9 cellular contexts compared by ENCODE assay signal in genomic region chr6:33423777-33424176, GRCh38. TPM values are rescaled to one million over a fixed set of nuclear protein-coding genes. Genes with fewer than 3 reads are reported as not detected.
DNase-seq lines count a peak whose midpoint lies in the region; ATAC-seq and TF ChIP-seq lines count a peak whose summit lies in the region.
"Had no signal": no experiment of that assay in that cellular context is flagged by ENCODE, and none has a peak within 500 bp of the region (broad histone marks: within the 10 kb centered on the region; RNA-seq: fewer than 3 reads in every experiment).

No MANE protein-coding gene starts in this region.

- H3K56ac ChIP-seq in H9 (ENCODE audit: insufficient read length, low read depth, low read length): no peak overlapping the region

- H3K79me1 ChIP-seq in H9 (ENCODE audit: insufficient read depth, low read depth, low read length, poor library complexity, severe bottlenecking): peaks cover 3% of the 10 kb centered on the region

- no peak overlapping the region for H2AFZ ChIP-seq in H9 (ENCODE audit: low read length)

- H3K36me3 ChIP-seq in CD4-positive, CD25-positive, alpha-beta regulatory T cell (ENCODE audit: control insufficient read depth, insufficient read depth, low read length): no peaks in the 10 kb centered on the region

- H3K79me2 ChIP-seq in H9 (ENCODE audit: insufficient read depth, low read length): peaks cover 3% of the 10 kb centered on the region; the same call in 1 of the 2 replicates

- no peak overlapping the region for H4K91ac ChIP-seq in H9 (ENCODE audit: insufficient read length, low read depth, low read length)

- H2BK12ac ChIP-seq in H9 (ENCODE audit: insufficient read length, low read depth, low read length): no peak overlapping the region

- no peak overlapping the region for H2BK15ac ChIP-seq in H9 (ENCODE audit: low read depth, low read length)

- no peaks in the 10 kb centered on the region for H3K27me3 ChIP-seq in CD4-positive, CD25-positive, alpha-beta regulatory T cell (ENCODE audit: control insufficient read depth, insufficient read depth, low read length)
- no peaks in the 10 kb centered on the region for H3K27me3 ChIP-seq in H9 (ENCODE audit: insufficient read depth, low read length)

- no peak for ATAC-seq in CD4-positive, CD25-positive, alpha-beta regulatory T cell (ENCODE audit: low read depth in 2 of 2)
- ATAC-seq in GM18861 (IDR thresholded peaks at IDR 0.05; ENCODE audit: unreplicated experiment): no peak

- H3K4ac ChIP-seq in H9 (ENCODE audit: low read depth, low read length): no peak overlapping the region

- no peak overlapping the region for H3K27ac ChIP-seq in CD4-positive, CD25-positive, alpha-beta regulatory T cell (ENCODE audit: insufficient read depth, low read length, poor library complexity, severe bottlenecking)
- H3K27ac ChIP-seq in H9 (ENCODE audit: insufficient read length, low read depth, low read length): no peak overlapping the region

- H3K4me1 Mint-ChIP-seq in CD4-positive, CD25-positive, alpha-beta regulatory T cell: peaks cover 3 to 77% (median 46%) of the 10 kb centered on the region in 4 donors
- H3K4me1 Mint-ChIP-seq in H9 (peaks cover 72 to 73% of the 10 kb centered on the region in 2 experiments), brain (peaks cover 86% of the 10 kb centered on the region), osteocyte (ENCODE audit: unreplicated experiment) (peaks cover 68% of the 10 kb centered on the region)

- H2BK120ac ChIP-seq in H9 (ENCODE audit: low read depth, low read length, poor library complexity, severe bottlenecking): no peak overlapping the region

- H3K18ac ChIP-seq in H9 (ENCODE audit: insufficient read length, low read depth, low read length): no peak overlapping the region

- H3K23ac ChIP-seq in H9 (ENCODE audit: insufficient read length, low read depth, low read length): no peak overlapping the region

- no peaks in the 10 kb centered on the region for H4K20me1 ChIP-seq in H9 (ENCODE audit: control insufficient read depth, insufficient read depth, insufficient read length)

- H3K14ac ChIP-seq in H9 (ENCODE audit: insufficient read depth, low read length): no peak overlapping the region

- H3K4me1 ChIP-seq in CD4-positive, CD25-positive, alpha-beta regulatory T cell (ENCODE audit: control insufficient read depth, insufficient read depth, low read length, poor library complexity, severe bottlenecking): peaks cover 57% of the 10 kb centered on the region
- peaks cover 7% of the 10 kb centered on the region for H3K4me1 ChIP-seq in H9 (ENCODE audit: insufficient read depth, low read length)

- H3K27ac Mint-ChIP-seq in CD4-positive, CD25-positive, alpha-beta regulatory T cell: peak overlapping the region in 2 of 3 donors; percentile 28 to 67
- H3K27ac Mint-ChIP-seq in H9 (peak overlapping the region in 2 of 3 experiments; percentile 68 to 93; a peak in 4 of 7 replicates), brain (peak overlapping the region; percentile 96 to 100 (median 98)), osteocyte (ENCODE audit: unreplicated experiment) (peak overlapping the region; percentile 97)

- no peak overlapping the region for H2AK5ac ChIP-seq in H9 (ENCODE audit: insufficient read length, low read length)

- no peak overlapping the region for H3K4me3 ChIP-seq in CD4-positive, CD25-positive, alpha-beta regulatory T cell (ENCODE audit: low read depth, low read length)

- H3K9ac ChIP-seq in H9 (ENCODE audit: extremely low read depth, insufficient read length, low read length): no peak overlapping the region

- H2BK20ac ChIP-seq in H9 (ENCODE audit: low read depth, low read length, poor library complexity, severe bottlenecking): no peak overlapping the region

- H3T11ph ChIP-seq in H9 (ENCODE audit: low read length): no peak overlapping the region

- H4K5ac ChIP-seq in H9 (ENCODE audit: insufficient read length, low read depth, low read length): no peak overlapping the region

- H2BK5ac ChIP-seq in H9 (ENCODE audit: insufficient read length, low read length): no peak overlapping the region

- WGBS in H9 (ENCODE audit: extremely low coverage, insufficient read length, low lambda C conversion rate): no CpG with 5 or more reads among the region's 2 CpGs

- peaks cover 13% of the 10 kb centered on the region for H3K23me2 ChIP-seq in H9 (ENCODE audit: insufficient read length, low read depth, low read length, poor library complexity, severe bottlenecking)

- H3K4me2 ChIP-seq in H9 (ENCODE audit: insufficient read depth, insufficient read length, low read length): no peak overlapping the region

- no peak for DNase-seq in CD4-positive, CD25-positive, alpha-beta regulatory T cell
- no peak for DNase-seq in H9
- no peak for DNase-seq in osteocyte (ENCODE audit: extremely low spot score, unreplicated experiment)
- no peak for DNase-seq in NCI-H1694 treated with DMSO at 0.1 percent for 48 hours (lab: John Stamatoyannopoulos, UW)
- no peak for DNase-seq in COLO829 (ENCODE audit: low spot score)
- DNase-seq: stimulated activated CD4-positive, alpha-beta T cell treated with anti-CD3 and anti-CD28 coated beads, Interleukin-1b, Interleukin-23, amount 100 ng/mL, for 48 hours; WERI-Rb-1 had no signal

- peaks cover 14% of the 10 kb centered on the region for H3K27me3 Mint-ChIP-seq in CD4-positive, CD25-positive, alpha-beta regulatory T cell
- H3K27me3 Mint-ChIP-seq in H9 (ENCODE audit: low read depth) (no peaks in the 10 kb centered on the region), brain (peaks cover 14% of the 10 kb centered on the region), osteocyte (ENCODE audit: unreplicated experiment) (no peaks in the 10 kb centered on the region)

- no peak for TF ChIP-seq CTCF in H9 (conservative IDR thresholded peaks at IDR 0.05)
- no peak for TF ChIP-seq CTCF in brain (conservative IDR thresholded peaks at IDR 0.05)
- no peak for TF ChIP-seq CTCF in osteocyte (IDR thresholded peaks at IDR 0.05)

- H3K4me3 Mint-ChIP-seq in CD4-positive, CD25-positive, alpha-beta regulatory T cell: peak overlapping the region; percentile 79 to 98 (median 92)
- H3K4me3 Mint-ChIP-seq in H9 (peak overlapping the region; percentile 81 to 87; a peak in 2 of 5 replicates), brain (peak overlapping the region; percentile 88 to 96 (median 90)), osteocyte (ENCODE audit: unreplicated experiment) (peak overlapping the region; percentile 87)

- peaks cover 0 to 3% (median 0%) of the 10 kb centered on the region in 7 donors for H3K9me3 Mint-ChIP-seq in CD4-positive, CD25-positive, alpha-beta regulatory T cell
- H3K9me3 Mint-ChIP-seq in H9 (no peaks in the 10 kb centered on the region; a peak in 1 of 5 replicates), brain (no peaks in the 10 kb centered on the region), osteocyte (ENCODE audit: unreplicated experiment) (no peaks in the 10 kb centered on the region)

- peaks cover 3% of the 10 kb centered on the region for H3K36me3 Mint-ChIP-seq in CD4-positive, CD25-positive, alpha-beta regulatory T cell
- H3K36me3 Mint-ChIP-seq in H9 (ENCODE audit: insufficient read depth in 1 of 3, low read depth in 3 of 3): peaks cover 24 to 27% (median 26%) of the 10 kb centered on the region in 3 experiments
- H3K36me3 Mint-ChIP-seq in brain: peaks cover 15% of the 10 kb centered on the region
- peaks cover 8% of the 10 kb centered on the region for H3K36me3 Mint-ChIP-seq in osteocyte (ENCODE audit: unreplicated experiment)

- no peaks in the 10 kb centered on the region for H3K9me3 ChIP-seq in CD4-positive, CD25-positive, alpha-beta regulatory T cell (ENCODE audit: control insufficient read depth in 2 of 2, low read length in 2 of 2)
- H3K9me3 ChIP-seq in H9 (ENCODE audit: control insufficient read depth, low read depth, low read length): no peaks in the 10 kb centered on the region

- no peak overlapping the region for H4K8ac ChIP-seq in H9 (replicated peaks; ENCODE audit: insufficient read length, low read depth, low read length)

RNA-seq across cellular contexts. Expression of gene SYNGAP1, which starts 3.9 kb away (rescaled TPM):
- total RNA-seq in CD4-positive, CD25-positive, alpha-beta regulatory T cell: 81.4 TPM
- under 1 TPM; 0.48 to 0.82 (median 0.63) TPM for polyA plus RNA-seq in CD4-positive, CD25-positive, alpha-beta regulatory T cell
- total RNA-seq in H9 (2021): 111 and 121 TPM in 2 replicates
- polyA plus RNA-seq in brain (ENCODE audit: insufficient read depth, low read depth, low replicate concordance): 40.7 TPM
- 30.7 and 34.7 TPM in 2 replicates for total RNA-seq in osteocyte

RNA-seq across cellular contexts. Expression of gene CUTA, which starts 5.9 kb away (rescaled TPM):
- 202 TPM for total RNA-seq in CD4-positive, CD25-positive, alpha-beta regulatory T cell
- polyA plus RNA-seq in CD4-positive, CD25-positive, alpha-beta regulatory T cell: 100 to 1,000 TPM; 435 to 529 (median 489) TPM
- total RNA-seq in H9 (2021) (257 and 264 TPM in 2 replicates), osteocyte (302 and 325 TPM in 2 replicates)
- 837 TPM for polyA plus RNA-seq in brain (ENCODE audit: insufficient read depth, low read depth, low replicate concordance)

RNA-seq across cellular contexts. Expression of gene PHF1, which starts 13.0 kb away (rescaled TPM):
- total RNA-seq in CD4-positive, CD25-positive, alpha-beta regulatory T cell: 403 TPM
- polyA plus RNA-seq in CD4-positive, CD25-positive, alpha-beta regulatory T cell: 10 to 100 TPM; 41.5 to 72.2 (median 64.1) TPM
- total RNA-seq in H9 (2021): 49.8 and 56.8 TPM in 2 replicates
- 115 TPM for polyA plus RNA-seq in brain (ENCODE audit: insufficient read depth, low read depth, low replicate concordance)
- 50.3 and 53.5 TPM in 2 replicates for total RNA-seq in osteocyte

RNA-seq across cellular contexts. Expression of gene ZBTB9, which starts 30.6 kb away (rescaled TPM):
- 8.6 TPM for total RNA-seq in CD4-positive, CD25-positive, alpha-beta regulatory T cell
- polyA plus RNA-seq in CD4-positive, CD25-positive, alpha-beta regulatory T cell: 10 to 100 TPM in 1 of 4 donors, 1 to 10 TPM in 3; 4.5 to 11.7 (median 6.8) TPM
- total RNA-seq in H9 (2021) (48.1 and 53.1 TPM in 2 replicates), osteocyte (7.0 and 7.5 TPM in 2 replicates)
- polyA plus RNA-seq in brain (ENCODE audit: insufficient read depth, low read depth, low replicate concordance): 10.7 TPM

RNA-seq across cellular contexts. Expression of gene KIFC1, which starts 32.2 kb away (rescaled TPM):
- total RNA-seq in CD4-positive, CD25-positive, alpha-beta regulatory T cell: 8.7 TPM
- polyA plus RNA-seq in CD4-positive, CD25-positive, alpha-beta regulatory T cell: 1 to 10 TPM in 3 of 4 donors, under 1 TPM in 1; 0.41 to 3.9 (median 1.3) TPM
- 73.1 and 73.8 TPM in 2 replicates for total RNA-seq in H9 (2021)
- polyA plus RNA-seq in brain (ENCODE audit: insufficient read depth, low read depth, low replicate concordance): 89.6 TPM
- total RNA-seq in osteocyte: 10.8 and 11.6 TPM in 2 replicates

Comparison
In these comparisons a context has a peak if more than half of its experiments do, and no peak if none do; other contexts are left out.
1. H3K27ac Mint-ChIP-seq: peak in every context shown above with its lines; median percentile 98 in brain; 97 in osteocyte; 80 in H9; 48 in CD4-positive, CD25-positive, alpha-beta regulatory T cell.